In the genomic region with DNA sequence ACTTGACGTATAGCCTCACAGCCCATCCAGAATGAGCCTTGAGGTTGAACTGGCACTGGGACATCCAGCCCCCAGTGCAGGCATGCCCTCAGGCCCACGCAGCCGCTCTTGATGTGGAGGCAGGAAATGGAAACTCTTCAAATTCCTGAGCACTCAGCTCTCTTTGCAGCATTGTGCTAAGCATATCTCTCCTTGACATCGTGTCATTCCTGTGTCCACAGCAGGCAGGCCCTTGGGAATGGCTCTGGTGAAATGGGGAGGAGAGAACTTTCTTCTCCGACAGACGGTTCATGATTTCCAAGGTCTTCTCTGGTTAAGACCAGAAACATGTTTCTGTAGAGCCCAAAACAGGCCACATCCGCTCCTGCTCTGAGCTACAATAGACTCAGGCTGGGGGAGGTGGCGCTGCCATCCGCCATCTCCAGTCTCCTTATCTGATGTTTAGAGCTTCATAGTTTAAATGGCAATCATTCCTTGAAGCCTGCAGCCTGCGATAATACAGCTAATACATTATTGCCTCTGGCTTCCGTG, we compare ENCODE assay signal across 12 cellular contexts.
DNase-seq lines count a peak whose midpoint lies in the region; ATAC-seq and TF ChIP-seq lines count a peak whose summit lies in the region.
"Had no signal": no experiment of that assay in that cellular context is flagged by ENCODE, and none has a peak within 500 bp of the region (broad histone marks: within the 10 kb centered on the region; RNA-seq: fewer than 3 reads in every experiment).

No MANE protein-coding gene starts in this region.

- no peaks in the 10 kb centered on the region for H3K27me3 Mint-ChIP-seq in CD4-positive, CD25-positive, alpha-beta regulatory T cell
- H3K27me3 Mint-ChIP-seq in activated T-helper 17 cell treated with anti-CD3 and anti-CD28 coated beads, Interleukin-2, amount 50 U/mL, for 72 hours, result peaks cover 5% of the 10 kb centered on the region

- H3K27ac Mint-ChIP-seq in CD4-positive, CD25-positive, alpha-beta regulatory T cell, result peak overlapping the region in 2 of 3 donors; percentile 38 to 40
- H3K27ac Mint-ChIP-seq in activated T-helper 17 cell treated with anti-CD3 and anti-CD28 coated beads, Interleukin-2, amount 50 U/mL, for 72 hours, result peak overlapping the region; percentile 30
- H3K27ac Mint-ChIP-seq: HFFc6 had no signal

- no peak for ATAC-seq in CD4-positive, CD25-positive, alpha-beta regulatory T cell (ENCODE audit: low read depth in 2 of 2)
- peak; percentile 54 for ATAC-seq in activated T-helper 17 cell treated with anti-CD3 and anti-CD28 coated beads, Interleukin-2, amount 50 U/mL, for 72 hours (replicated peaks)
- no peak for ATAC-seq in left lobe of liver
- ATAC-seq: mucosa of descending colon had no signal

- no peaks in the 10 kb centered on the region for H3K27me3 ChIP-seq in CD4-positive, CD25-positive, alpha-beta regulatory T cell (ENCODE audit: control insufficient read depth, insufficient read depth, low read length)

- no peaks in the 10 kb centered on the region for H3K36me3 Mint-ChIP-seq in CD4-positive, CD25-positive, alpha-beta regulatory T cell
- no peaks in the 10 kb centered on the region for H3K36me3 Mint-ChIP-seq in activated T-helper 17 cell treated with anti-CD3 and anti-CD28 coated beads, Interleukin-2, amount 50 U/mL, for 72 hours (ENCODE audit: low read depth)

- H3K27ac ChIP-seq in CD4-positive, CD25-positive, alpha-beta regulatory T cell (ENCODE audit: insufficient read depth, low read length, poor library complexity, severe bottlenecking), result no peak overlapping the region

- H3K9me3 Mint-ChIP-seq in CD4-positive, CD25-positive, alpha-beta regulatory T cell, result peaks cover 0 to 5% (median 0%) of the 10 kb centered on the region in 7 donors
- no peaks in the 10 kb centered on the region for H3K9me3 Mint-ChIP-seq in activated T-helper 17 cell treated with anti-CD3 and anti-CD28 coated beads, Interleukin-2, amount 50 U/mL, for 72 hours
- H3K9me3 Mint-ChIP-seq: HFFc6 had no signal

- H3K4me3 ChIP-seq in CD4-positive, CD25-positive, alpha-beta regulatory T cell (ENCODE audit: low read depth, low read length), result no peak overlapping the region
- H3K4me3 ChIP-seq: mucosa of descending colon had no signal

- H3K4me3 Mint-ChIP-seq in CD4-positive, CD25-positive, alpha-beta regulatory T cell, result peak overlapping the region in 1 of 4 donors; percentile 65
- peak overlapping the region; percentile 45 for H3K4me3 Mint-ChIP-seq in activated T-helper 17 cell treated with anti-CD3 and anti-CD28 coated beads, Interleukin-2, amount 50 U/mL, for 72 hours
- H3K4me3 Mint-ChIP-seq: HFFc6 had no signal

- peaks cover 4 to 17% (median 13%) of the 10 kb centered on the region in 4 donors for H3K4me1 Mint-ChIP-seq in CD4-positive, CD25-positive, alpha-beta regulatory T cell
- H3K4me1 Mint-ChIP-seq in activated T-helper 17 cell treated with anti-CD3 and anti-CD28 coated beads, Interleukin-2, amount 50 U/mL, for 72 hours, result no peaks in the 10 kb centered on the region

- TF ChIP-seq CTCF in GM13976 (IDR thresholded peaks at IDR 0.05; ENCODE audit: borderline replicate concordance, control extremely low read depth, extremely low read depth, insufficient read depth, missing control alignments), result no peak

- no peaks in the 10 kb centered on the region for H3K9me3 ChIP-seq in CD4-positive, CD25-positive, alpha-beta regulatory T cell (ENCODE audit: control insufficient read depth in 2 of 2, low read length in 2 of 2)
- H3K9me3 ChIP-seq: mucosa of descending colon had no signal

- in situ Hi-C loops in GM13976 (cut with MboI; ENCODE audit: low sequenced_read_pairs, unreplicated experiment), result no loop called here

- H3K4me1 ChIP-seq in CD4-positive, CD25-positive, alpha-beta regulatory T cell (ENCODE audit: control insufficient read depth, insufficient read depth, low read length, poor library complexity, severe bottlenecking), result peaks cover 7% of the 10 kb centered on the region

- no peaks in the 10 kb centered on the region for H3K36me3 ChIP-seq in CD4-positive, CD25-positive, alpha-beta regulatory T cell (ENCODE audit: control insufficient read depth, insufficient read depth, low read length)

- peak in 1 of 3 donors; percentile 37 for DNase-seq in CD4-positive, CD25-positive, alpha-beta regulatory T cell
- DNase-seq in ELR (ENCODE audit: low read depth) (peak; percentile 27), kidney tubule cell (ENCODE audit: low spot score) (peak; percentile 16), mesenteric fat pad (ENCODE audit: low spot score) (no peak), GM13976 (ENCODE audit: low spot score) (no peak), left lobe of liver (ENCODE audit: low spot score) (no peak), NCI-H446 (lab: John Stamatoyannopoulos, UW) (no peak)
- DNase-seq: HFFc6, mucosa of descending colon, NCI-H2029 treated with DMSO at 0.1 percent for 48 hours, retina had no signal

Comparison
In these comparisons a context has a peak if more than half of its experiments do, and no peak if none do; other contexts are left out.
1. DNase-seq: peak in ELR (single experiment) and kidney tubule cell (single experiment); none in mesenteric fat pad (single experiment), GM13976 (single experiment), left lobe of liver (single experiment) and NCI-H446 (0 of 2).